1 cellular context compared by ENCODE assay signal in the genomic region with DNA sequence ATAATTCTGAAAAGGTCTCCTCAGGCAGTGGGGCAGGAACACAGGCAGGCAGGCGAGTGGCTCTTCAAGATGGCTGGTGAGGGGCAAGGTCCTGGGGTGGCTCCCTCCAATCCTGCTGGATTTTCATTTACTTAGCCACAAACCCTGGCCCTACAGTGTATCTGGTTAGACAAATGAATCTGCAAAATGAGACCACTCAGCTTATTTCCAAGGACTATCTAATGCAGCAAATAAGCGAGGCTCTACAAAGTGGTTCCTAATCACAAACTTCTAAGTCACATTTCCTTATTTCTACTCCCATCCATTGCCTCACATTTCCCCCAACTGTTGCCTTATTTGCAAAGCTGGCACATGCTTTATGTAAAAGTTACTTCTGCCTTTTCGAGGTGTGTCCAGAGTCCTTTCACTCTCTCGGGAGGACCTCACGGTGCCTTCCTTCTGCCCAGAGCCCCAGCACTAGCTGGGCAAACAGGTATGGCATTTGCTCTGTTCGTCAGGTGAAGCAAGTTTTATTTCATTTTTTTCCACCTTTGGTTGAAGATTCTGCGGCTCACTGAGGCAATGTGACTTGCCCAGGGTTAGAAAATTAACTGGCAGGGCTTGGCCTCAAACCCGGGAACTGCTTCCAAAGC.
TF ChIP-seq lines count a peak whose summit lies in the region.

No MANE protein-coding gene starts in this region.

TF ChIP-seq in GM23338, 12 proteins besides CTCF, POLR2A, EP300 and RAD21 (continued from another document):
- TF ChIP-seq, protein P1, sequence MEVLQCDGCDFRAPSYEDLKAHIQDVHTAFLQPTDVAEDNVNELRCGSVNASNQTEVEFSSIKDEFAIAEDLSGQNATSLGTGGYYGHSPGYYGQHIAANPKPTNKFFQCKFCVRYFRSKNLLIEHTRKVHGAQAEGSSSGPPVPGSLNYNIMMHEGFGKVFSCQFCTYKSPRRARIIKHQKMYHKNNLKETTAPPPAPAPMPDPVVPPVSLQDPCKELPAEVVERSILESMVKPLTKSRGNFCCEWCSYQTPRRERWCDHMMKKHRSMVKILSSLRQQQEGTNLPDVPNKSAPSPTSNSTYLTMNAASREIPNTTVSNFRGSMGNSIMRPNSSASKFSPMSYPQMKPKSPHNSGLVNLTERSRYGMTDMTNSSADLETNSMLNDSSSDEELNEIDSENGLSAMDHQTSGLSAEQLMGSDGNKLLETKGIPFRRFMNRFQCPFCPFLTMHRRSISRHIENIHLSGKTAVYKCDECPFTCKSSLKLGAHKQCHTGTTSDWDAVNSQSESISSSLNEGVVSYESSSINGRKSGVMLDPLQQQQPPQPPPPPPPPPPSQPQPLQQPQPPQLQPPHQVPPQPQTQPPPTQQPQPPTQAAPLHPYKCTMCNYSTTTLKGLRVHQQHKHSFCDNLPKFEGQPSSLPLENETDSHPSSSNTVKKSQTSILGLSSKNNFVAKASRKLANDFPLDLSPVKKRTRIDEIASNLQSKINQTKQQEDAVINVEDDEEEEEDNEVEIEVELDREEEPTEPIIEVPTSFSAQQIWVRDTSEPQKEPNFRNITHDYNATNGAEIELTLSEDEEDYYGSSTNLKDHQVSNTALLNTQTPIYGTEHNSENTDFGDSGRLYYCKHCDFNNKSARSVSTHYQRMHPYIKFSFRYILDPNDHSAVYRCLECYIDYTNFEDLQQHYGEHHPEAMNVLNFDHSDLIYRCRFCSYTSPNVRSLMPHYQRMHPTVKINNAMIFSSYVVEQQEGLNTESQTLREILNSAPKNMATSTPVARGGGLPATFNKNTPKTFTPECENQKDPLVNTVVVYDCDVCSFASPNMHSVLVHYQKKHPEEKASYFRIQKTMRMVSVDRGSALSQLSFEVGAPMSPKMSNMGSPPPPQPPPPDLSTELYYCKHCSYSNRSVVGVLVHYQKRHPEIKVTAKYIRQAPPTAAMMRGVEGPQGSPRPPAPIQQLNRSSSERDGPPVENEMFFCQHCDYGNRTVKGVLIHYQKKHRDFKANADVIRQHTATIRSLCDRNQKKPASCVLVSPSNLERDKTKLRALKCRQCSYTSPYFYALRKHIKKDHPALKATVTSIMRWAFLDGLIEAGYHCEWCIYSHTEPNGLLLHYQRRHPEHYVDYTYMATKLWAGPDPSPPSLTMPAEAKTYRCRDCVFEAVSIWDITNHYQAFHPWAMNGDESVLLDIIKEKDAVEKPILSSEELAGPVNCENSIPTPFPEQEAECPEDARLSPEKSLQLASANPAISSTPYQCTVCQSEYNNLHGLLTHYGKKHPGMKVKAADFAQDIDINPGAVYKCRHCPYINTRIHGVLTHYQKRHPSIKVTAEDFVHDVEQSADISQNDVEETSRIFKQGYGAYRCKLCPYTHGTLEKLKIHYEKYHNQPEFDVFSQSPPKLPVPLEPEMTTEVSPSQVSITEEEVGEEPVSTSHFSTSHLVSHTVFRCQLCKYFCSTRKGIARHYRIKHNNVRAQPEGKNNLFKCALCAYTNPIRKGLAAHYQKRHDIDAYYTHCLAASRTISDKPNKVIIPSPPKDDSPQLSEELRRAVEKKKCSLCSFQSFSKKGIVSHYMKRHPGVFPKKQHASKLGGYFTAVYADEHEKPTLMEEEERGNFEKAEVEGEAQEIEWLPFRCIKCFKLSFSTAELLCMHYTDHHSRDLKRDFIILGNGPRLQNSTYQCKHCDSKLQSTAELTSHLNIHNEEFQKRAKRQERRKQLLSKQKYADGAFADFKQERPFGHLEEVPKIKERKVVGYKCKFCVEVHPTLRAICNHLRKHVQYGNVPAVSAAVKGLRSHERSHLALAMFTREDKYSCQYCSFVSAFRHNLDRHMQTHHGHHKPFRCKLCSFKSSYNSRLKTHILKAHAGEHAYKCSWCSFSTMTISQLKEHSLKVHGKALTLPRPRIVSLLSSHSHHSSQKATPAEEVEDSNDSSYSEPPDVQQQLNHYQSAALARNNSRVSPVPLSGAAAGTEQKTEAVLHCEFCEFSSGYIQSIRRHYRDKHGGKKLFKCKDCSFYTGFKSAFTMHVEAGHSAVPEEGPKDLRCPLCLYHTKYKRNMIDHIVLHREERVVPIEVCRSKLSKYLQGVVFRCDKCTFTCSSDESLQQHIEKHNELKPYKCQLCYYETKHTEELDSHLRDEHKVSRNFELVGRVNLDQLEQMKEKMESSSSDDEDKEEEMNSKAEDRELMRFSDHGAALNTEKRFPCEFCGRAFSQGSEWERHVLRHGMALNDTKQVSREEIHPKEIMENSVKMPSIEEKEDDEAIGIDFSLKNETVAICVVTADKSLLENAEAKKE (CRISPR knock-in tag; IDR thresholded peaks at IDR 0.05): no peak
- TF ChIP-seq ZNF331 (CRISPR knock-in tag; IDR thresholded peaks at IDR 0.05; ENCODE audit: low read depth): no peak
- TF ChIP-seq CREB1 (CRISPR knock-in tag; IDR thresholded peaks at IDR 0.05; ENCODE audit: low read depth): no peak
- no peak for TF ChIP-seq ZNF114 (CRISPR knock-in tag; IDR thresholded peaks at IDR 0.05)
- no peak for TF ChIP-seq EZH2 (IDR thresholded peaks at IDR 0.05; ENCODE audit: low read depth, unreplicated experiment)
- no peak for TF ChIP-seq NANOG (IDR thresholded peaks at IDR 0.05; ENCODE audit: borderline replicate concordance)
- TF ChIP-seq STAT1 (IDR thresholded peaks at IDR 0.05; ENCODE audit: unreplicated experiment): no peak
- TF ChIP-seq JUNB (IDR thresholded peaks at IDR 0.05; ENCODE audit: unreplicated experiment): no peak
- TF ChIP-seq, protein P2, sequence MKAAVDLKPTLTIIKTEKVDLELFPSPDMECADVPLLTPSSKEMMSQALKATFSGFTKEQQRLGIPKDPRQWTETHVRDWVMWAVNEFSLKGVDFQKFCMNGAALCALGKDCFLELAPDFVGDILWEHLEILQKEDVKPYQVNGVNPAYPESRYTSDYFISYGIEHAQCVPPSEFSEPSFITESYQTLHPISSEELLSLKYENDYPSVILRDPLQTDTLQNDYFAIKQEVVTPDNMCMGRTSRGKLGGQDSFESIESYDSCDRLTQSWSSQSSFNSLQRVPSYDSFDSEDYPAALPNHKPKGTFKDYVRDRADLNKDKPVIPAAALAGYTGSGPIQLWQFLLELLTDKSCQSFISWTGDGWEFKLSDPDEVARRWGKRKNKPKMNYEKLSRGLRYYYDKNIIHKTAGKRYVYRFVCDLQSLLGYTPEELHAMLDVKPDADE (IDR thresholded peaks at IDR 0.05): no peak
- no peak for TF ChIP-seq EZH2phosphoT487 (IDR thresholded peaks at IDR 0.05; ENCODE audit: unreplicated experiment)
